ENCODE assay signal across 2 cellular contexts in genomic region chr12:100539209-100539608, GRCh38.
TF ChIP-seq lines count a peak whose summit lies in the region.

No MANE protein-coding gene starts in this region.

TF ChIP-seq in HCT116, 20 proteins besides CTCF, POLR2A, EP300 and RAD21:
- TF ChIP-seq REST (IDR thresholded peaks at IDR 0.05; ENCODE audit: low read depth), result peak; percentile 90
- no peak for TF ChIP-seq ZBTB33 (IDR thresholded peaks at IDR 0.05; ENCODE audit: extremely low read depth, insufficient replicate concordance, low read length)

TF ChIP-seq in WTC11, 78 proteins besides CTCF, POLR2A, EP300 and RAD21:
- TF ChIP-seq SOX15 (CRISPR knock-in tag; IDR thresholded peaks at IDR 0.05) (no peak), SMAD4 (CRISPR knock-in tag; IDR thresholded peaks at IDR 0.05) (0 out of 2 replicates have a peak, but pooled peaks have one; percentile 26), ZNF416 (CRISPR knock-in tag; IDR thresholded peaks at IDR 0.05) (no peak), TEAD1 (CRISPR knock-in tag; IDR thresholded peaks at IDR 0.05) (peak; percentile 69; the same call in 1 of the 2 replicates)
TF ChIP-seq in WTC11: peak in this region for 2.
